ENCODE assay signal across 14 cellular contexts in the genomic region with DNA sequence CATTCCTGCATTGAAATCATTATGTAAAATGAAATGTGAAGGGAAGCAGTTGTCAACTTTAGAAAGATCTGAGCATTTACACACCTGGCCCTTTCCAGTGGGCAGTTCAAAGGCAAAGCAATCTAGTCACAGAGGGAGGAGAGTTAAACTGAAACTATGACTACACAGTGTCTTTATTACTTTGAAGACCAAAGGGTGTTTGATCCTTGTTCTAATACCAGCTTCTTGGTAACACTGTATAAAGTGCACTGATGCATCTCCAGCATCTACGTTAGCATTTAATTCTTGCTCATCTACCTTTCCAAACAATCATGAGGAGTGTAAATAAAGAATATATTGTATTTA.
DNase-seq lines count a peak whose midpoint lies in the region; ATAC-seq and TF ChIP-seq lines count a peak whose summit lies in the region.
"Had no signal": no experiment of that assay in that cellular context is flagged by ENCODE, and none has a peak within 500 bp of the region (broad histone marks: within the 10 kb centered on the region; RNA-seq: fewer than 3 reads in every experiment).

No MANE protein-coding gene starts in this region.

- H3K27ac ChIP-seq in hepatocyte: peak overlapping the region; percentile 66
- H3K27ac ChIP-seq: ascending aorta, BLaER1, coronary artery, psoas muscle, suprapubic skin had no signal

- H3K27me3 ChIP-seq in hepatocyte: no peaks in the 10 kb centered on the region
- H3K27me3 ChIP-seq: ascending aorta, BLaER1, suprapubic skin had no signal

- H3K79me2 ChIP-seq in hepatocyte: no peaks in the 10 kb centered on the region

- no peak for TF ChIP-seq CTCF in hepatocyte (IDR thresholded peaks at IDR 0.05; ENCODE audit: poor library complexity)

- in situ Hi-C loops in Caki2 (cut with HindIII; ENCODE audit: low pct_unique_long_range_greater_than_20kb, low sequenced_read_pairs): no loop called here

- H4K20me1 ChIP-seq in hepatocyte (ENCODE audit: insufficient read depth, poor library complexity, severe bottlenecking): no peaks in the 10 kb centered on the region
- H4K20me1 ChIP-seq: BLaER1 had no signal

- DNase-seq in Caki2 (ENCODE audit: low read depth) (peak; percentile 59), HuH-7 (ENCODE audit: low spot score) (peak; percentile 30), hepatocyte (ENCODE audit: low spot score) (peak; percentile 41), T-helper 1 cell (no peak), SKM-1 treated with dmso at 0.1 percent for 144 hours (lab: John Stamatoyannopoulos, UW; ENCODE audit: unreplicated experiment) (no peak), NCI-H1417 treated with DMSO at 0.1 percent for 48 hours (lab: John Stamatoyannopoulos, UW) (no peak)
- DNase-seq: NCI-H2107, psoas muscle had no signal

- no peak overlapping the region for H3K4me3 ChIP-seq in hepatocyte
- H3K4me3 ChIP-seq: ascending aorta, BLaER1, coronary artery, psoas muscle, suprapubic skin had no signal

- H3K4me2 ChIP-seq in hepatocyte: peak overlapping the region; percentile 40
- H3K4me2 ChIP-seq: BLaER1 had no signal

- peak; percentile 90 for ATAC-seq in GM18868 (IDR thresholded peaks at IDR 0.05; ENCODE audit: unreplicated experiment)
- ATAC-seq: psoas muscle, Right ventricle myocardium inferior had no signal

- H3K4me1 ChIP-seq in hepatocyte (ENCODE audit: insufficient read depth): peaks cover 11% of the 10 kb centered on the region
- H3K4me1 ChIP-seq: ascending aorta, BLaER1, psoas muscle, suprapubic skin had no signal

- H2AFZ ChIP-seq in hepatocyte: no peak overlapping the region

- H3K36me3 ChIP-seq in hepatocyte (replicated peaks; ENCODE audit: insufficient read depth, low read depth): no peaks in the 10 kb centered on the region
- H3K36me3 ChIP-seq: ascending aorta, BLaER1, suprapubic skin had no signal

- H3K9me3 ChIP-seq in hepatocyte (ENCODE audit: low read depth): no peaks in the 10 kb centered on the region
- H3K9me3 ChIP-seq: ascending aorta, BLaER1, psoas muscle, suprapubic skin had no signal

- 43% methylated on average over 1 of the region's 1 CpG for WGBS in hepatocyte (ENCODE audit: low lambda C conversion rate, missing lambda C conversion rate)

- no peaks in the 10 kb centered on the region for H3K9me2 ChIP-seq in hepatocyte (replicated peaks; ENCODE audit: insufficient read depth)

Comparison
In these comparisons a context has a peak if more than half of its experiments do, and no peak if none do; other contexts are left out.
1. DNase-seq: peak in Caki2 (single experiment), HuH-7 (single experiment) and hepatocyte (single experiment); none in T-helper 1 cell (0 of 5), SKM-1 treated with dmso at 0.1 percent for 144 hours (single experiment) and NCI-H1417 treated with DMSO at 0.1 percent for 48 hours (single experiment).